Comparison of ENCODE assay signal across 1 cellular context in genomic region chr17:28357061-28357900, GRCh38.
TF ChIP-seq lines count a peak whose summit lies in the region.

Gene POLDIP2 (minus strand): TSS chr17:28357527. CDS start chr17:28357448, 79 bp downstream.

TF ChIP-seq in HepG2, 621 proteins besides CTCF, POLR2A, EP300 and RAD21 (continued from another document and continues in another):
- no peak for TF ChIP-seq TBP (CRISPR knock-in tag; IDR thresholded peaks at IDR 0.05)
- TF ChIP-seq PRDM10 (CRISPR knock-in tag; IDR thresholded peaks at IDR 0.05; ENCODE audit: low read depth) = no peak
- no peak for TF ChIP-seq ZNF317 (CRISPR knock-in tag; IDR thresholded peaks at IDR 0.05)
- TF ChIP-seq ZFP41 (CRISPR knock-in tag; IDR thresholded peaks at IDR 0.05; ENCODE audit: borderline replicate concordance) = no peak
- no peak for TF ChIP-seq ZNF562 (CRISPR knock-in tag; IDR thresholded peaks at IDR 0.05; ENCODE audit: borderline replicate concordance)
- peak; percentile 96 for TF ChIP-seq REPIN1 (CRISPR knock-in tag; IDR thresholded peaks at IDR 0.05; ENCODE audit: borderline replicate concordance, low read depth)
- peak; percentile 92 for TF ChIP-seq HDAC2 (CRISPR knock-in tag; IDR thresholded peaks at IDR 0.05)
- TF ChIP-seq, protein P1, sequence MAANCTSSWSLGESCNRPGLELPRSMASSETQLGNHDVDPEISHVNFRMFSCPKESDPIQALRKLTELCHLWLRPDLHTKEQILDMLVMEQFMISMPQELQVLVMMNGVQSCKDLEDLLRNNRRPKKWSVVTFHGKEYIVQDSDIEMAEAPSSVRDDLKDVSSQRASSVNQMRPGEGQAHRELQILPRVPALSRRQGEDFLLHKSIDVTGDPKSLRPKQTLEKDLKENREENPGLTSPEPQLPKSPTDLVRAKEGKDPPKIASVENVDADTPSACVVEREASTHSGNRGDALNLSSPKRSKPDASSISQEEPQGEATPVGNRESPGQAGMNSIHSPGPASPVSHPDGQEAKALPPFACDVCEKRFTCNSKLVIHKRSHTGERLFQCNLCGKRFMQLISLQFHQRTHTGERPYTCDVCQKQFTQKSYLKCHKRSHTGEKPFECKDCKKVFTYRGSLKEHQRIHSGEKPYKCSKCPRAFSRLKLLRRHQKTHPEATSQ (CRISPR knock-in tag; IDR thresholded peaks at IDR 0.05; ENCODE audit: borderline replicate concordance) = peak; percentile 83; the same call in 1 of the 2 replicates
- TF ChIP-seq ZFP62 (CRISPR knock-in tag; IDR thresholded peaks at IDR 0.05) = no peak; the same call in 1 of the 2 replicates
- 0 out of 2 replicates have a peak, but pooled peaks have one; percentile 52 for TF ChIP-seq TGIF2 (CRISPR knock-in tag; IDR thresholded peaks at IDR 0.05)
- TF ChIP-seq SOX5 (CRISPR knock-in tag; IDR thresholded peaks at IDR 0.05; ENCODE audit: borderline replicate concordance) = no peak; the same call in 1 of the 2 replicates
- TF ChIP-seq ZSCAN25 (CRISPR knock-in tag; IDR thresholded peaks at IDR 0.05) = no peak
- TF ChIP-seq ZNF431 (CRISPR knock-in tag; IDR thresholded peaks at IDR 0.05; ENCODE audit: borderline replicate concordance, low read depth) = no peak
- TF ChIP-seq, protein P2, sequence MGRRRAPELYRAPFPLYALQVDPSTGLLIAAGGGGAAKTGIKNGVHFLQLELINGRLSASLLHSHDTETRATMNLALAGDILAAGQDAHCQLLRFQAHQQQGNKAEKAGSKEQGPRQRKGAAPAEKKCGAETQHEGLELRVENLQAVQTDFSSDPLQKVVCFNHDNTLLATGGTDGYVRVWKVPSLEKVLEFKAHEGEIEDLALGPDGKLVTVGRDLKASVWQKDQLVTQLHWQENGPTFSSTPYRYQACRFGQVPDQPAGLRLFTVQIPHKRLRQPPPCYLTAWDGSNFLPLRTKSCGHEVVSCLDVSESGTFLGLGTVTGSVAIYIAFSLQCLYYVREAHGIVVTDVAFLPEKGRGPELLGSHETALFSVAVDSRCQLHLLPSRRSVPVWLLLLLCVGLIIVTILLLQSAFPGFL (CRISPR knock-in tag; IDR thresholded peaks at IDR 0.05) = no peak
- TF ChIP-seq CREM (IDR thresholded peaks at IDR 0.05) = peak; percentile 85
- no peak for TF ChIP-seq CREM (CRISPR knock-in tag; IDR thresholded peaks at IDR 0.05)
- TF ChIP-seq ELF3 (CRISPR knock-in tag; IDR thresholded peaks at IDR 0.05) = peak; percentile 86
- no peak for TF ChIP-seq EED (CRISPR knock-in tag; IDR thresholded peaks at IDR 0.05)
- 0 out of 2 replicates have a peak, but pooled peaks have one; percentile 42 for TF ChIP-seq ZHX1 (CRISPR knock-in tag; IDR thresholded peaks at IDR 0.05; ENCODE audit: low read depth)
- TF ChIP-seq HDAC1 (CRISPR knock-in tag; IDR thresholded peaks at IDR 0.05) = peak; percentile 99
- no peak for TF ChIP-seq SCMH1 (CRISPR knock-in tag; IDR thresholded peaks at IDR 0.05; ENCODE audit: borderline replicate concordance)
- no peak for TF ChIP-seq ZFP36L2 (CRISPR knock-in tag; IDR thresholded peaks at IDR 0.05)
- TF ChIP-seq TOE1 (CRISPR knock-in tag; IDR thresholded peaks at IDR 0.05) = peak; percentile 49; the same call in 1 of the 2 replicates
- TF ChIP-seq, protein P3, sequence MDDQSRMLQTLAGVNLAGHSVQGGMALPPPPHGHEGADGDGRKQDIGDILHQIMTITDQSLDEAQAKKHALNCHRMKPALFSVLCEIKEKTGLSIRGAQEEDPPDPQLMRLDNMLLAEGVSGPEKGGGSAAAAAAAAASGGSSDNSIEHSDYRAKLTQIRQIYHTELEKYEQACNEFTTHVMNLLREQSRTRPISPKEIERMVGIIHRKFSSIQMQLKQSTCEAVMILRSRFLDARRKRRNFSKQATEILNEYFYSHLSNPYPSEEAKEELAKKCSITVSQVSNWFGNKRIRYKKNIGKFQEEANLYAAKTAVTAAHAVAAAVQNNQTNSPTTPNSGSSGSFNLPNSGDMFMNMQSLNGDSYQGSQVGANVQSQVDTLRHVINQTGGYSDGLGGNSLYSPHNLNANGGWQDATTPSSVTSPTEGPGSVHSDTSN (CRISPR knock-in tag; IDR thresholded peaks at IDR 0.05; ENCODE audit: borderline replicate concordance) = 0 out of 2 replicates have a peak, but pooled peaks have one; percentile 23
- peak; percentile 74 for TF ChIP-seq PHF21A (CRISPR knock-in tag; IDR thresholded peaks at IDR 0.05)
- no peak for TF ChIP-seq PHB2 (IDR thresholded peaks at IDR 0.05; ENCODE audit: partially characterized antibody)
- peak; percentile 36; the same call in 1 of the 2 replicates for TF ChIP-seq SRF (IDR thresholded peaks at IDR 0.05; ENCODE audit: low read depth, low read length)
- no peak for TF ChIP-seq JUND (CRISPR knock-in tag; IDR thresholded peaks at IDR 0.05)
- TF ChIP-seq SNAI1 (CRISPR knock-in tag; IDR thresholded peaks at IDR 0.05; ENCODE audit: borderline replicate concordance) = 0 out of 2 replicates have a peak, but pooled peaks have one; percentile 43
- TF ChIP-seq ZNF468 (CRISPR knock-in tag; IDR thresholded peaks at IDR 0.05) = no peak
- 0 out of 2 replicates have a peak, but pooled peaks have one; percentile 26 for TF ChIP-seq RORA (CRISPR knock-in tag; IDR thresholded peaks at IDR 0.05)
- TF ChIP-seq MAF1 (CRISPR knock-in tag; IDR thresholded peaks at IDR 0.05; ENCODE audit: borderline replicate concordance) = no peak
- no peak for TF ChIP-seq JARID2 (CRISPR knock-in tag; IDR thresholded peaks at IDR 0.05; ENCODE audit: insufficient replicate concordance)
- peak; percentile 100 for TF ChIP-seq KAT8 (CRISPR knock-in tag; IDR thresholded peaks at IDR 0.05)
- TF ChIP-seq, protein P4, sequence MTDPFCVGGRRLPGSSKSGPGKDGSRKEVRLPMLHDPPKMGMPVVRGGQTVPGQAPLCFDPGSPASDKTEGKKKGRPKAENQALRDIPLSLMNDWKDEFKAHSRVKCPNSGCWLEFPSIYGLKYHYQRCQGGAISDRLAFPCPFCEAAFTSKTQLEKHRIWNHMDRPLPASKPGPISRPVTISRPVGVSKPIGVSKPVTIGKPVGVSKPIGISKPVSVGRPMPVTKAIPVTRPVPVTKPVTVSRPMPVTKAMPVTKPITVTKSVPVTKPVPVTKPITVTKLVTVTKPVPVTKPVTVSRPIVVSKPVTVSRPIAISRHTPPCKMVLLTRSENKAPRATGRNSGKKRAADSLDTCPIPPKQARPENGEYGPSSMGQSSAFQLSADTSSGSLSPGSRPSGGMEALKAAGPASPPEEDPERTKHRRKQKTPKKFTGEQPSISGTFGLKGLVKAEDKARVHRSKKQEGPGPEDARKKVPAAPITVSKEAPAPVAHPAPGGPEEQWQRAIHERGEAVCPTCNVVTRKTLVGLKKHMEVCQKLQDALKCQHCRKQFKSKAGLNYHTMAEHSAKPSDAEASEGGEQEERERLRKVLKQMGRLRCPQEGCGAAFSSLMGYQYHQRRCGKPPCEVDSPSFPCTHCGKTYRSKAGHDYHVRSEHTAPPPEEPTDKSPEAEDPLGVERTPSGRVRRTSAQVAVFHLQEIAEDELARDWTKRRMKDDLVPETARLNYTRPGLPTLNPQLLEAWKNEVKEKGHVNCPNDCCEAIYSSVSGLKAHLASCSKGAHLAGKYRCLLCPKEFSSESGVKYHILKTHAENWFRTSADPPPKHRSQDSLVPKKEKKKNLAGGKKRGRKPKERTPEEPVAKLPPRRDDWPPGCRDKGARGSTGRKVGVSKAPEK (CRISPR knock-in tag; IDR thresholded peaks at IDR 0.05; ENCODE audit: borderline replicate concordance) = no peak
- TF ChIP-seq SSRP1 (CRISPR knock-in tag; IDR thresholded peaks at IDR 0.05) = no peak
- no peak for TF ChIP-seq ZNF33A (CRISPR knock-in tag; IDR thresholded peaks at IDR 0.05; ENCODE audit: borderline replicate concordance)
- TF ChIP-seq ATF2 (CRISPR knock-in tag; IDR thresholded peaks at IDR 0.05) = peak; percentile 83; the same call in 1 of the 2 replicates
- no peak for TF ChIP-seq ZNF20 (CRISPR knock-in tag; IDR thresholded peaks at IDR 0.05)
- TF ChIP-seq ATF5 (CRISPR knock-in tag; IDR thresholded peaks at IDR 0.05; ENCODE audit: low read depth) = no peak
- TF ChIP-seq NR3C1 (CRISPR knock-in tag; IDR thresholded peaks at IDR 0.05) = no peak
- TF ChIP-seq ELF4 (CRISPR knock-in tag; IDR thresholded peaks at IDR 0.05; ENCODE audit: borderline replicate concordance) = peak; percentile 65; the same call in 1 of the 2 replicates
- 0 out of 2 replicates have a peak, but pooled peaks have one; percentile 26 for TF ChIP-seq ZBTB38 (CRISPR knock-in tag; IDR thresholded peaks at IDR 0.05)
- TF ChIP-seq MEF2D (CRISPR knock-in tag; IDR thresholded peaks at IDR 0.05) = 0 out of 2 replicates have a peak, but pooled peaks have one; percentile 65
- TF ChIP-seq SPEN (CRISPR knock-in tag; IDR thresholded peaks at IDR 0.05; ENCODE audit: low read depth) = peak; percentile 97
- TF ChIP-seq ZNF652 (CRISPR knock-in tag; IDR thresholded peaks at IDR 0.05; ENCODE audit: borderline replicate concordance, low read depth) = no peak
- TF ChIP-seq TSC22D2 (CRISPR knock-in tag; IDR thresholded peaks at IDR 0.05; ENCODE audit: borderline replicate concordance) = peak; percentile 63; the same call in 1 of the 2 replicates
- no peak; the same call in 1 of the 2 replicates for TF ChIP-seq ZNF558 (CRISPR knock-in tag; IDR thresholded peaks at IDR 0.05; ENCODE audit: borderline replicate concordance)
- peak; percentile 65; the same call in 1 of the 2 replicates for TF ChIP-seq RXRB (CRISPR knock-in tag; IDR thresholded peaks at IDR 0.05; ENCODE audit: borderline replicate concordance)
- peak; percentile 65; the same call in 1 of the 2 replicates for TF ChIP-seq ZNF773 (CRISPR knock-in tag; IDR thresholded peaks at IDR 0.05; ENCODE audit: borderline replicate concordance)
- no peak for TF ChIP-seq SIX4 (CRISPR knock-in tag; IDR thresholded peaks at IDR 0.05)
- TF ChIP-seq CBFB (CRISPR knock-in tag; IDR thresholded peaks at IDR 0.05) = peak; percentile 78
- TF ChIP-seq IKZF5 (CRISPR knock-in tag; IDR thresholded peaks at IDR 0.05) = peak; percentile 80; the same call in 1 of the 2 replicates
